ENCODE assay signal across 8 cellular contexts in the genomic region with DNA sequence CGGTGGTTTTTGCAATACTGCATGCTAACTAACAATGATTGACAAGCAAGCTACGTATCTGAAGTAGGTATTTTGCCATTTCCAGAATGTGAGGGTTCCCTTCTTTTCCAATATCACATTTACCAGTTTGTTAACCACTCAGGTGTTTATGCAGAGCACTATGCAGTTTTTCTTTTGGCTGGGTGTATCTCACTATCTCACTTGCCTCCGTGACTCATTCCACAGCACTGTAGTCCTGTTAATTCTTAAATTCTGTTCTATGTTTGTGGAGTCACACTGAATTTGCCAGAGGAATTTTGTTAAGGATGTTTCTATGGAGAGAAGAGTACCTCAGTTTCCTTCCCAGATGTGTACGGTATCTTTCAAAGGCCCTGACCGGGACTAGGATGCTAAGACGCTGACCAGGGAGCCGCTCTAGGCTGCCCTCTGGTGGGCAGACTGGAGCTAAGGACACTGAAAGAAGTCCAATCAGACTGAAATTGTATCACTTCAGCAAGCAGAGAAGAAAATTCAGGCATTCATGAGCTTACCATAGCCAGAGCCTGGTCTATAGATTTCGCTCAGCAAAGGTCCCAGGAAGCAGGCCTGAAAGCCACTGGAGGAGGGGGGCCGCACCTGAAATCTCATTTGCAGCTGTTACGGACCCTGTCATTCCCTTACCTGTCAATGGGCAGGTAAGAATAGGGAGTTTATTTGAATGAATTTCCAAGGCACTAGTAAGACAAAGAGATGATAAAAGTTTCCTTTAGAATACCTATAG.
A peak's percentile ranks its signal among the peaks of the same experiment; 100 is the strongest.
DNase-seq lines count a peak whose midpoint lies in the region; ATAC-seq and TF ChIP-seq lines count a peak whose summit lies in the region.

No MANE protein-coding gene starts in this region.

- no peaks in the 10 kb centered on the region for H3K9me3 Mint-ChIP-seq in activated T-helper 1 cell treated with anti-CD3 and anti-CD28 coated beads, Interleukin-12 subunit alpha, Interleukin-12 subunit beta, Interleukin-2, Interleukin-4 antibody, amounts not matched to agents 30 ng/mL and 10 ng/mL and 1 ng/mL, durations not matched to agents 14 hours and 24 hours and 36 hours

- H3K27ac Mint-ChIP-seq in activated T-helper 1 cell treated with anti-CD3 and anti-CD28 coated beads, Interleukin-12 subunit alpha, Interleukin-12 subunit beta, Interleukin-2, Interleukin-4 antibody, amounts not matched to agents 30 ng/mL and 10 ng/mL and 1 ng/mL, durations not matched to agents 14 hours and 24 hours and 36 hours: no peak overlapping the region

- TF ChIP-seq POLR2A in GM18505 (IDR thresholded peaks at IDR 0.05; ENCODE audit: borderline replicate concordance, extremely low read depth, insufficient read depth, insufficient read length): no peak
- no peak for TF ChIP-seq POLR2A in prostate gland (IDR thresholded peaks at IDR 0.05)

- H3K4me1 Mint-ChIP-seq in activated T-helper 1 cell treated with anti-CD3 and anti-CD28 coated beads, Interleukin-12 subunit alpha, Interleukin-12 subunit beta, Interleukin-2, Interleukin-4 antibody, amounts not matched to agents 30 ng/mL and 10 ng/mL and 1 ng/mL, durations not matched to agents 14 hours and 24 hours and 36 hours (ENCODE audit: low read depth): no peaks in the 10 kb centered on the region

- ATAC-seq in GM18505 (IDR thresholded peaks at IDR 0.05; ENCODE audit: unreplicated experiment): peak; percentile 99
- ATAC-seq in HG02759 (IDR thresholded peaks at IDR 0.05; ENCODE audit: unreplicated experiment): peak; percentile 99

- H3K36me3 Mint-ChIP-seq in activated T-helper 1 cell treated with anti-CD3 and anti-CD28 coated beads, Interleukin-12 subunit alpha, Interleukin-12 subunit beta, Interleukin-2, Interleukin-4 antibody, amounts not matched to agents 30 ng/mL and 10 ng/mL and 1 ng/mL, durations not matched to agents 14 hours and 24 hours and 36 hours (ENCODE audit: low read depth): no peaks in the 10 kb centered on the region

- intact Hi-C loops in activated T-helper 1 cell treated with anti-CD3 and anti-CD28 coated beads, Interleukin-12 subunit alpha, Interleukin-12 subunit beta, Interleukin-2, Interleukin-4 antibody, amounts not matched to agents 30 ng/mL and 10 ng/mL and 1 ng/mL, durations not matched to agents 14 hours and 24 hours and 36 hours (cut with micrococcal nuclease): loop anchor here (1.0 to 5.0 kb wide), 2 partner anchors 530 to 601 kb away; no protein-coding TSS in a partner anchor
- intact Hi-C loops in prostate gland (cut with DNase I): loop anchor here (5.0 to 10.0 kb wide), 2 partner anchors 598 to 1455 kb away; no protein-coding TSS in a partner anchor

- no peak overlapping the region for H3K4me3 ChIP-seq in prostate gland

- H3K27me3 Mint-ChIP-seq in activated T-helper 1 cell treated with anti-CD3 and anti-CD28 coated beads, Interleukin-12 subunit alpha, Interleukin-12 subunit beta, Interleukin-2, Interleukin-4 antibody, amounts not matched to agents 30 ng/mL and 10 ng/mL and 1 ng/mL, durations not matched to agents 14 hours and 24 hours and 36 hours (ENCODE audit: insufficient read depth): no peaks in the 10 kb centered on the region

- no peak overlapping the region for H3K27ac ChIP-seq in C4-2B
- H3K27ac ChIP-seq in prostate gland: no peak overlapping the region

- WGBS in prostate gland: 49% methylated on average over 10 of the region's 10 CpGs

- H3K4me3 Mint-ChIP-seq in activated T-helper 1 cell treated with anti-CD3 and anti-CD28 coated beads, Interleukin-12 subunit alpha, Interleukin-12 subunit beta, Interleukin-2, Interleukin-4 antibody, amounts not matched to agents 30 ng/mL and 10 ng/mL and 1 ng/mL, durations not matched to agents 14 hours and 24 hours and 36 hours: no peak overlapping the region

- no peaks in the 10 kb centered on the region for H3K27me3 ChIP-seq in prostate gland (replicated peaks; ENCODE audit: insufficient read depth)

- TF ChIP-seq CTCF in C4-2B (conservative IDR thresholded peaks at IDR 0.05): peak; percentile 85
- TF ChIP-seq CTCF in prostate gland (IDR thresholded peaks at IDR 0.05): peak in 3 of 4 experiments; percentile 42 to 45 (median 45)

- DNase-seq in NAMALWA (ENCODE audit: low spot score): peak; percentile 63
- DNase-seq in activated T-helper 1 cell treated with anti-CD3 and anti-CD28 coated beads, Interleukin-12 subunit alpha, Interleukin-12 subunit beta, Interleukin-2, Interleukin-4 antibody, amounts not matched to agents 30 ng/mL and 10 ng/mL and 1 ng/mL, durations not matched to agents 14 hours and 24 hours and 36 hours (ENCODE audit: low spot score): peak; percentile 5
- peak; percentile 64 for DNase-seq in glomerular visceral epithelial cell (ENCODE audit: extremely low spot score)
- DNase-seq in prostate gland (ENCODE audit: low spot score): peak; percentile 13
- no peak for DNase-seq in stimulated activated naive CD4-positive, alpha-beta T cell treated with Interleukin-2 at 50 U/mL for 16 hours (lab: John Stamatoyannopoulos, UW)

- no peaks in the 10 kb centered on the region for H3K4me1 ChIP-seq in prostate gland (replicated peaks)

- H3K9me3 ChIP-seq in prostate gland: no peaks in the 10 kb centered on the region

- no peaks in the 10 kb centered on the region for H3K36me3 ChIP-seq in prostate gland
